In genomic region chr4:24071612-24072372, GRCh38 we compare ENCODE assay signal across 1 cellular context.
TF ChIP-seq lines count a peak whose summit lies in the region.

No MANE protein-coding gene starts in this region.

TF ChIP-seq in IMR-90, 13 proteins besides CTCF, POLR2A, EP300 and RAD21 (continued from another document):
- no peak for TF ChIP-seq USF2 (IDR thresholded peaks at IDR 0.05; ENCODE audit: low read depth, low read length)
- no peak for TF ChIP-seq MXI1 (IDR thresholded peaks at IDR 0.05; ENCODE audit: borderline replicate concordance, low read depth, low read length)
TF ChIP-seq in IMR-90: peak in this region for 0.
